8 cellular contexts compared by ENCODE assay signal in the genomic region with DNA sequence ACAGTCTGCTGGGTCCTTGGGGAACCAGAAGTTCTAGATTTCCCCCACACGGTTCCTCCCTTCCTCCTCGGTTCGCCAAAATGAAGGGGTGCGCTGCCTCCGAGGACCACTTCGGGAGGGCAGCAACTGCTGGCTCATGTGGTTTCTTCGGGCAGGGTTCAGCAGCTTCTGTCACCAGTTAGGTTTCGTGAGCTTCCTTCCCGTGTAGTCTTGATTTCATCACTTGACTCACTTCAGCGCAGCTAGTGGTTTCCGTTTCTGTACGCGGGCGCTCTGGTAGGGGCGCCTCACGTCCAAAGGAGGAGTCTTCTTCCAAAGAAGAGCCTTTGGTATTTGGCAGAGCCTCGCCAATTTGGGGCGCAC. TPM values are rescaled to one million over a fixed set of nuclear protein-coding genes. Genes with fewer than 3 reads are reported as not detected.
DNase-seq lines count a peak whose midpoint lies in the region; ATAC-seq and TF ChIP-seq lines count a peak whose summit lies in the region.

No MANE protein-coding gene starts in this region.

- peak overlapping the region; percentile 74 for H3K4me3 ChIP-seq in BJ (ENCODE audit: low read depth, low read length)
- peak overlapping the region; percentile 60 to 85 (median 67) for H3K4me3 ChIP-seq in Peyer's patch
- peak overlapping the region; percentile 63; the same call in 1 of the 2 replicates for H3K4me3 ChIP-seq in iPS DF 6.9 (ENCODE audit: low read length)
- H3K4me3 ChIP-seq in skeletal muscle satellite cell (ENCODE audit: low read length): peak overlapping the region; percentile 75

- DNase-seq in BJ (ENCODE audit: low read depth): no peak
- DNase-seq in Peyer's patch: peak in 2 of 3 donors; percentile 74 to 87
- peak; percentile 33 for DNase-seq in amniotic epithelial cell (ENCODE audit: low read depth)
- DNase-seq in iPS DF 6.9 (ENCODE audit: low read depth, low spot score): no peak
- no peak for DNase-seq in dedifferentiated amniotic fluid mesenchymal stem cell (ENCODE audit: extremely low spot score)

- POLR2A ChIA-PET in BJ (lab: Charles Lee): interaction anchor here (0.6 kb wide), 1 partner anchor 17 kb away, joined by 4 read pairs; no protein-coding TSS in a partner anchor

- H3K4me2 ChIP-seq in skeletal muscle satellite cell (ENCODE audit: low read length): peak overlapping the region; percentile 96

- ATAC-seq in GM19035 (IDR thresholded peaks at IDR 0.05; ENCODE audit: unreplicated experiment): peak; percentile 97
- ATAC-seq in HG03196 (IDR thresholded peaks at IDR 0.05; ENCODE audit: unreplicated experiment): peak; percentile 98

- no CpG with 5 or more reads among the region's 18 CpGs for WGBS in iPS DF 6.9 (ENCODE audit: insufficient coverage, insufficient read length)

- TF ChIP-seq CTCF in BJ (IDR thresholded peaks at IDR 0.05; ENCODE audit: insufficient read depth, low read depth, low read length) (no peak), Peyer's patch (IDR thresholded peaks at IDR 0.05) (no peak)

- H3K4me1 ChIP-seq in Peyer's patch: peaks cover 0 to 5% (median 0%) of the 10 kb centered on the region in 4 donors
- peaks cover 1% of the 10 kb centered on the region; the same call in 1 of the 2 replicates for H3K4me1 ChIP-seq in iPS DF 6.9 (ENCODE audit: control insufficient read depth, insufficient read depth, low read length)
- peaks cover 40% of the 10 kb centered on the region for H3K4me1 ChIP-seq in skeletal muscle satellite cell (ENCODE audit: control insufficient read depth, insufficient read depth, low read length)

- H3K36me3 ChIP-seq in BJ (ENCODE audit: control insufficient read depth, insufficient read depth, low read length): no peaks in the 10 kb centered on the region
- no peaks in the 10 kb centered on the region for H3K36me3 ChIP-seq in Peyer's patch
- no peaks in the 10 kb centered on the region for H3K36me3 ChIP-seq in iPS DF 6.9 (ENCODE audit: control insufficient read depth, insufficient read depth, low read length)
- H3K36me3 ChIP-seq in skeletal muscle satellite cell (ENCODE audit: insufficient read depth, low read length): no peaks in the 10 kb centered on the region

- CTCF ChIA-PET in BJ (lab: Yijun Ruan, JAX): interaction anchor here (1.3 kb wide), 1 partner anchor 19 kb away, joined by 3 read pairs; no protein-coding TSS in a partner anchor

- H3K27me3 ChIP-seq in BJ (ENCODE audit: control insufficient read depth, insufficient read depth, low read length) (no peaks in the 10 kb centered on the region), Peyer's patch (no peaks in the 10 kb centered on the region), iPS DF 6.9 (ENCODE audit: control insufficient read depth, insufficient read depth, low read length) (no peaks in the 10 kb centered on the region), skeletal muscle satellite cell (ENCODE audit: control insufficient read depth, insufficient read depth, low read length) (no peaks in the 10 kb centered on the region)

- H3K27ac ChIP-seq in Peyer's patch (peak overlapping the region; percentile 79 to 97 (median 92)), iPS DF 6.9 (ENCODE audit: low read length) (no peak overlapping the region)

- H3K9ac ChIP-seq in skeletal muscle satellite cell (ENCODE audit: low read depth, low read length): peak overlapping the region; percentile 37

- TF ChIP-seq POLR2A in Peyer's patch (IDR thresholded peaks at IDR 0.05): no peak

- H3K9me3 ChIP-seq in Peyer's patch (no peaks in the 10 kb centered on the region), iPS DF 6.9 (ENCODE audit: control insufficient read depth, insufficient read depth, low read length) (no peaks in the 10 kb centered on the region), skeletal muscle satellite cell (replicated peaks; ENCODE audit: low read length) (no peaks in the 10 kb centered on the region)

RNA-seq across cellular contexts. Expression of gene GALNT3, which starts 0.5 kb away (rescaled TPM):
- polyA plus RNA-seq in BJ (2011; rRNA removed): 2.4 and 5.4 TPM in 2 replicates
- 3.3 and 5.0 TPM in 2 replicates for polyA minus RNA-seq in BJ (2011; rRNA and poly(A)+ RNA removed)
- total RNA-seq in Peyer's patch: 10 to 100 TPM; 22.2 to 51.3 (median 37.9) TPM
- under 0.01 and 0.76 TPM in 2 replicates for total RNA-seq in skeletal muscle satellite cell (2012; rRNA removed)

Comparison
In these comparisons a context has a peak if more than half of its experiments do, and no peak if none do; other contexts are left out.
1. DNase-seq: peak in Peyer's patch (2 of 3) and amniotic epithelial cell (single experiment); none in BJ (single experiment), iPS DF 6.9 (single experiment) and dedifferentiated amniotic fluid mesenchymal stem cell (single experiment).
2. Peak in every context shown above with its lines, with median percentiles within 50 percentile points of each other: H3K4me3 ChIP-seq.